Comparison of ENCODE assay signal across 8 cellular contexts in genomic region chr16:11795887-11796226, GRCh38. TPM values are rescaled to one million over a fixed set of nuclear protein-coding genes. Genes with fewer than 3 reads are reported as not detected.
A peak's percentile ranks its signal among the peaks of the same experiment; 100 is the strongest.
DNase-seq lines count a peak whose midpoint lies in the region; ATAC-seq and TF ChIP-seq lines count a peak whose summit lies in the region.

No MANE protein-coding gene starts in this region.

- H3K4ac ChIP-seq in trophoblast cell (ENCODE audit: low read depth, low read length), result peak overlapping the region; percentile 84

- no peak overlapping the region for H2BK5ac ChIP-seq in trophoblast cell (ENCODE audit: low read depth, low read length, poor library complexity)

- no CpG with 5 or more reads among the region's 8 CpGs for WGBS in trophoblast cell (ENCODE audit: extremely low coverage, insufficient coverage, insufficient read length)

- H3K27me3 Mint-ChIP-seq in Calu3 (ENCODE audit: unreplicated experiment), result no peaks in the 10 kb centered on the region

- no peak overlapping the region for H2AFZ ChIP-seq in trophoblast cell (ENCODE audit: insufficient read depth, low read length, poor library complexity)

- H3K27ac Mint-ChIP-seq in Calu3 (ENCODE audit: unreplicated experiment), result no peak overlapping the region

- H4K12ac ChIP-seq in trophoblast cell (ENCODE audit: low read depth, low read length), result no peak overlapping the region

- H3K27ac ChIP-seq in RWPE1, result peak overlapping the region; percentile 95
- peak overlapping the region; percentile 91 for H3K27ac ChIP-seq in trophoblast cell (ENCODE audit: low read depth, low read length)

- H3K4me1 ChIP-seq in trophoblast cell (ENCODE audit: control insufficient read depth in 1 of 2, insufficient read depth in 2 of 2, low read length in 2 of 2), result peaks cover 14 to 24% of the 10 kb centered on the region in 2 experiments

- H3K4me3 Mint-ChIP-seq in Calu3 (ENCODE audit: low read depth, unreplicated experiment), result peak overlapping the region; percentile 76

- H3K9me3 ChIP-seq in trophoblast cell (ENCODE audit: insufficient read depth, low read depth, low read length), result no peaks in the 10 kb centered on the region

- no peaks in the 10 kb centered on the region for H3K9me3 Mint-ChIP-seq in Calu3 (ENCODE audit: low read depth, unreplicated experiment)

- no peak for ATAC-seq in HG02870 (IDR thresholded peaks at IDR 0.05; ENCODE audit: unreplicated experiment)
- ATAC-seq in HG02885 (IDR thresholded peaks at IDR 0.05; ENCODE audit: poor library complexity, unreplicated experiment), result no peak

- H3K9ac ChIP-seq in trophoblast cell (ENCODE audit: low read length), result no peak overlapping the region

- H3K79me1 ChIP-seq in trophoblast cell (ENCODE audit: low read length), result peaks cover 17% of the 10 kb centered on the region

- peaks cover 26% of the 10 kb centered on the region for H3K79me2 ChIP-seq in trophoblast cell (ENCODE audit: control insufficient read depth, insufficient read depth, low read length, poor library complexity)

- H2AK5ac ChIP-seq in trophoblast cell (ENCODE audit: low read length), result no peak overlapping the region

- no peak overlapping the region for H4K91ac ChIP-seq in trophoblast cell (ENCODE audit: low read depth, low read length)

- H3K18ac ChIP-seq in trophoblast cell (ENCODE audit: low read length), result no peak overlapping the region

- no TSS peak for BruUV-seq in Calu3 (replicated peaks; lab: Mats Ljungman, UMichigan)

- H3K4me1 Mint-ChIP-seq in Calu3 (ENCODE audit: low read depth, unreplicated experiment), result peaks cover 63% of the 10 kb centered on the region

- CTCF ChIA-PET in Calu3 (lab: Charles Lee), result no interaction called here
- CTCF ChIA-PET in RWPE1 (lab: Yijun Ruan, JAX), result interaction anchor here (0.6 to 1.5 kb wide), 4 partner anchors 15 to 271 kb away, joined by 3 to 11 read pairs (median 4); no protein-coding TSS in a partner anchor

- H3K27me3 ChIP-seq in trophoblast cell (ENCODE audit: insufficient read depth, low read length), result no peaks in the 10 kb centered on the region

- H3K4me3 ChIP-seq in epithelial cell of proximal tubule (ENCODE audit: low read depth, low read length) (peak overlapping the region; percentile 98), trophoblast cell (ENCODE audit: low read depth, low read length) (no peak overlapping the region)

- POLR2A ChIA-PET in RWPE1 (lab: Yijun Ruan, JAX; ENCODE audit: low non-redundant PET), result no interaction called here

- intact Hi-C loops in Calu3 (cut with micrococcal nuclease; ENCODE audit: unreplicated experiment), result loop anchor here (1.0 kb wide), 1 partner anchor 13 kb away; no protein-coding TSS in a partner anchor

- no peak overlapping the region for H2BK120ac ChIP-seq in trophoblast cell (ENCODE audit: insufficient read depth, low read length, poor library complexity)

- DNase-seq in Calu3, result no peak
- DNase-seq in RWPE1 (ENCODE audit: low spot score), result no peak
- no peak for DNase-seq in epithelial cell of proximal tubule (ENCODE audit: low read depth)
- no peak for DNase-seq in trophoblast cell
- DNase-seq in NCI-H510A treated with DMSO at 0.1 percent for 48 hours (lab: John Stamatoyannopoulos, UW), result no peak
- no peak for DNase-seq in iPS-NIHi11 (ENCODE audit: low spot score)

- H3K36me3 Mint-ChIP-seq in Calu3 (ENCODE audit: insufficient read depth, unreplicated experiment), result peaks cover 70% of the 10 kb centered on the region

- no peak overlapping the region for H3K23ac ChIP-seq in trophoblast cell (ENCODE audit: low read length)

- no peak overlapping the region for H2BK12ac ChIP-seq in trophoblast cell (ENCODE audit: low read length)

- H4K8ac ChIP-seq in trophoblast cell (ENCODE audit: low read depth, low read length), result no peak overlapping the region

- H3K14ac ChIP-seq in trophoblast cell (ENCODE audit: low read length), result no peak overlapping the region

- TF ChIP-seq CTCF in Calu3 (IDR thresholded peaks at IDR 0.05; ENCODE audit: unreplicated experiment) (no peak), RWPE1 (conservative IDR thresholded peaks at IDR 0.05; ENCODE audit: low read depth) (no peak), epithelial cell of proximal tubule (conservative IDR thresholded peaks at IDR 0.05; ENCODE audit: low read depth, low read length) (no peak)

- H3K4me2 ChIP-seq in trophoblast cell (ENCODE audit: low read length), result peak overlapping the region; percentile 67

- peaks cover 0 to 3% of the 10 kb centered on the region in 2 experiments for H3K36me3 ChIP-seq in trophoblast cell (ENCODE audit: control insufficient read depth in 1 of 2, insufficient read depth in 2 of 2, low read length in 2 of 2)

RNA-seq across cellular contexts. Expression of gene ZC3H7A, which starts 1.2 kb away (rescaled TPM):
- total RNA-seq in Calu3 (2022) (68.7 and 70.9 TPM in 2 replicates), epithelial cell of proximal tubule (13.7 and 14.5 TPM in 2 replicates)
- 37.2 and 37.3 TPM in 2 replicates for polyA plus RNA-seq in trophoblast cell (2013)

RNA-seq across cellular contexts. Expression of gene TXNDC11, which starts 53.2 kb away (rescaled TPM):
- total RNA-seq in Calu3 (2022), result 51.3 and 52.1 TPM in 2 replicates
- total RNA-seq in epithelial cell of proximal tubule, result 20.2 and 29.9 TPM in 2 replicates
- 27.9 and 29.6 TPM in 2 replicates for polyA plus RNA-seq in trophoblast cell (2013)

RNA-seq across cellular contexts. Expression of gene RSL1D1, which starts 55.5 kb away (rescaled TPM):
- total RNA-seq in Calu3 (2022), result 239 and 247 TPM in 2 replicates
- 141 and 206 TPM in 2 replicates for total RNA-seq in epithelial cell of proximal tubule
- polyA plus RNA-seq in trophoblast cell (2013), result 246 and 254 TPM in 2 replicates
